ENCODE assay signal across 8 cellular contexts in genomic region chr19:38618590-38619360, GRCh38. TPM values are rescaled to one million over a fixed set of nuclear protein-coding genes. Genes with fewer than 3 reads are reported as not detected.
DNase-seq lines count a peak whose midpoint lies in the region; ATAC-seq and TF ChIP-seq lines count a peak whose summit lies in the region.

Gene EIF3K, plus strand, starts transcription at chr19:38619188. Its CDS starts 81 bp downstream, at chr19:38619269.

- DNase-seq in CD4-positive, alpha-beta T cell = peak; percentile 92 to 98 (median 96)
- peak; percentile 93 for DNase-seq in HS-5 (ENCODE audit: low read depth)
- DNase-seq in NK-92 treated with Interleukin-12 subunit alpha and Interleukin-12 subunit beta, amount 100 ng/mL, for 24 hours (lab: John Stamatoyannopoulos, UW) = peak; percentile 95
- peak; percentile 99 for DNase-seq in activated CD8-positive, alpha-beta memory T cell treated with anti-CD3 and anti-CD28 coated beads for 24 hours
- DNase-seq in effector CD4-positive, alpha-beta T cell = peak; percentile 96
- DNase-seq in lower lobe of right lung = peak; percentile 100
- DNase-seq in stimulated activated CD4-positive, alpha-beta T cell treated with anti-CD3 and anti-CD28 coated beads, TNF-alpha, amount 100 ng/mL, for 24 hours (ENCODE audit: low read depth in 3 of 3) = peak; percentile 94 to 99 (median 97)

- POLR2A ChIA-PET in CD4-positive, alpha-beta T cell (lab: Charles Lee) = interaction anchor here (0.6 to 2.7 kb wide), 34 partner anchors 13 to 862 kb away, joined by 3 to 36 read pairs (median 4); partner anchors contain the start of genes ACTN4, FAM98C, GGN and HNRNPL

- H3K27me3 ChIP-seq in CD4-positive, alpha-beta T cell (ENCODE audit: control insufficient read depth, insufficient read depth, low read length) = no peaks in the 10 kb centered on the region
- H3K27me3 ChIP-seq in lower lobe of right lung (ENCODE audit: low read depth) = no peaks in the 10 kb centered on the region

- H3K9me3 Mint-ChIP-seq in CD4-positive, alpha-beta T cell = no peaks in the 10 kb centered on the region

- peaks cover 59% of the 10 kb centered on the region for H3K4me1 Mint-ChIP-seq in CD4-positive, alpha-beta T cell (ENCODE audit: low read depth)

- peaks cover 37% of the 10 kb centered on the region for H3K36me3 ChIP-seq in lower lobe of right lung

- no peak for TF ChIP-seq CTCF in CD4-positive, alpha-beta T cell (IDR thresholded peaks at IDR 0.05)
- no peak for TF ChIP-seq CTCF in lower lobe of right lung (IDR thresholded peaks at IDR 0.05)

- peak within 1 kb of the TSS; percentile 84 for H3K27ac ChIP-seq in CD4-positive, alpha-beta T cell (ENCODE audit: low read depth, low read length)
- H3K27ac ChIP-seq in lower lobe of right lung = peak within 1 kb of the TSS; percentile 89

- H3K4me1 ChIP-seq in lower lobe of right lung = peaks cover 24% of the 10 kb centered on the region

- peak; percentile 63 for ATAC-seq in CD4-positive, alpha-beta T cell (ENCODE audit: poor library complexity)
- peak; percentile 43 for ATAC-seq in GM19467 (IDR thresholded peaks at IDR 0.05; ENCODE audit: unreplicated experiment)
- peak; percentile 97 for ATAC-seq in lower lobe of right lung

- peaks cover 83% of the 10 kb centered on the region for H3K36me3 Mint-ChIP-seq in CD4-positive, alpha-beta T cell (ENCODE audit: low read depth)

- CTCF ChIA-PET in CD4-positive, alpha-beta T cell (lab: Charles Lee) = interaction anchor here (0.5 to 3.4 kb wide), 8 partner anchors 15 to 312 kb away, joined by 3 to 22 read pairs (median 6); partner anchors contain the start of genes FAM98C, MRPS12 and SARS2

- H3K4me3 ChIP-seq in lower lobe of right lung = peak within 1 kb of the TSS; percentile 93

- no peaks in the 10 kb centered on the region for H3K27me3 Mint-ChIP-seq in CD4-positive, alpha-beta T cell

- H3K4me3 Mint-ChIP-seq in CD4-positive, alpha-beta T cell = peak within 1 kb of the TSS; percentile 97

- H3K9me3 ChIP-seq in CD4-positive, alpha-beta T cell (ENCODE audit: control insufficient read depth, low read length) = no peaks in the 10 kb centered on the region
- H3K9me3 ChIP-seq in lower lobe of right lung = no peaks in the 10 kb centered on the region

- H3K27ac Mint-ChIP-seq in CD4-positive, alpha-beta T cell = peak within 1 kb of the TSS; percentile 94

- intact Hi-C loops in CD4-positive, alpha-beta T cell (cut with DNase I, micrococcal nuclease) = loop anchor here (1.0 to 10.0 kb wide), 7 partner anchors 29 to 714 kb away; partner anchors contain the start of genes FAM98C (in 2 of the 2), ACTN4 (in 1 of the 2), MRPS12 (in 1 of the 2) and SARS2 (in 1 of the 2)
- intact Hi-C loops in lower lobe of right lung (cut with DNase I) = no loop called here

RNA-seq across cellular contexts. Expression of gene EIF3K, which starts in this region (rescaled TPM):
- total RNA-seq in CD4-positive, alpha-beta T cell = 100 to 1,000 TPM; 309 to 322 TPM
- 229 TPM for total RNA-seq in lower lobe of right lung

Comparison
In these comparisons a context has a peak if more than half of its experiments do, and no peak if none do; other contexts are left out.
1. Peak in every context shown above with its lines: DNase-seq, ATAC-seq, H3K4me3 ChIP-seq and H3K27ac ChIP-seq.
2. ATAC-seq: peak in every context shown above with its lines; median percentile 97 in lower lobe of right lung; 63 in CD4-positive, alpha-beta T cell; 43 in GM19467.